Comparison of ENCODE assay signal across 11 cellular contexts in genomic region chr7:54705436-54705835, GRCh38. TPM values are rescaled to one million over a fixed set of nuclear protein-coding genes. Genes with fewer than 3 reads are reported as not detected.
A peak's percentile ranks its signal among the peaks of the same experiment; 100 is the strongest.
DNase-seq lines count a peak whose midpoint lies in the region; ATAC-seq, FAIRE-seq and TF ChIP-seq lines count a peak whose summit lies in the region.
"Had no signal": no experiment of that assay in that cellular context is flagged by ENCODE, and none has a peak within 500 bp of the region (broad histone marks: within the 10 kb centered on the region; RNA-seq: fewer than 3 reads in every experiment).

No MANE protein-coding gene starts in this region.

- TF ChIP-seq POLR2A in breast epithelium (IDR thresholded peaks at IDR 0.05): no peak
- TF ChIP-seq POLR2A in endothelial cell of umbilical vein (IDR thresholded peaks at IDR 0.05; ENCODE audit: low read depth, low read length): no peak

- H3K4me2 ChIP-seq in endothelial cell of umbilical vein (ENCODE audit: insufficient read depth, low read length): no peak overlapping the region

- no peak for ATAC-seq in CD8-positive, alpha-beta T cell
- ATAC-seq: body of pancreas had no signal

- no peaks in the 10 kb centered on the region for H4K20me1 ChIP-seq in endothelial cell of umbilical vein (replicated peaks; ENCODE audit: control insufficient read depth, extremely low read depth, insufficient read depth, low read length)

- peak; percentile 91 for DNase-seq in MCF 10A (ENCODE audit: unreplicated experiment)
- no peak for DNase-seq in breast epithelium (ENCODE audit: low spot score in 2 of 2)
- DNase-seq in NCI-H510A (lab: John Stamatoyannopoulos, UW): peak; percentile 3
- peak; percentile 5 for DNase-seq in endothelial cell of umbilical vein (ENCODE audit: low read depth, low spot score)
- no peak for DNase-seq in CD8-positive, alpha-beta T cell
- DNase-seq in CD4-positive, alpha-beta memory T cell: no peak
- DNase-seq in activated gamma-delta T cell (lab: John Stamatoyannopoulos, UW): no peak
- no peak for DNase-seq in activated gamma-delta T cell treated with Interleukin-2 at 50 U/mL for 16 hours
- DNase-seq: body of pancreas had no signal

- H3K36me3 ChIP-seq in breast epithelium: no peaks in the 10 kb centered on the region
- no peaks in the 10 kb centered on the region for H3K36me3 ChIP-seq in endothelial cell of umbilical vein (ENCODE audit: control insufficient read depth in 2 of 2, extremely low read depth in 1 of 2, insufficient read depth in 2 of 2, low read length in 2 of 2)
- no peaks in the 10 kb centered on the region for H3K36me3 ChIP-seq in CD8-positive, alpha-beta T cell (ENCODE audit: insufficient read depth, low read length)
- H3K36me3 ChIP-seq in CD4-positive, alpha-beta memory T cell (ENCODE audit: insufficient read depth, low read length): no peaks in the 10 kb centered on the region

- H3K27me3 Mint-ChIP-seq in MCF 10A (ENCODE audit: insufficient read depth, unreplicated experiment): peaks cover 11% of the 10 kb centered on the region
- peaks cover 3% of the 10 kb centered on the region for H3K27me3 Mint-ChIP-seq in CD8-positive, alpha-beta T cell (ENCODE audit: low read depth)
- peaks cover 0 to 2% of the 10 kb centered on the region in 2 donors for H3K27me3 Mint-ChIP-seq in CD4-positive, alpha-beta memory T cell

- peak overlapping the region; percentile 7 for H3K27ac Mint-ChIP-seq in MCF 10A (ENCODE audit: low read depth, unreplicated experiment)
- no peak overlapping the region for H3K27ac Mint-ChIP-seq in CD8-positive, alpha-beta T cell
- no peak overlapping the region for H3K27ac Mint-ChIP-seq in CD4-positive, alpha-beta memory T cell

- no peak overlapping the region for H3K9ac ChIP-seq in endothelial cell of umbilical vein (replicated peaks; ENCODE audit: extremely low read depth, insufficient read depth, low read length)
- H3K9ac ChIP-seq: parathyroid adenoma had no signal

- H3K4me1 ChIP-seq in breast epithelium (no peaks in the 10 kb centered on the region), endothelial cell of umbilical vein (ENCODE audit: control insufficient read depth, extremely low read depth, insufficient read depth, low read length) (no peaks in the 10 kb centered on the region)
- H3K4me1 ChIP-seq in CD8-positive, alpha-beta T cell (ENCODE audit: insufficient read depth, low read length): no peaks in the 10 kb centered on the region
- H3K4me1 ChIP-seq in CD4-positive, alpha-beta memory T cell (ENCODE audit: insufficient read depth, low read length): no peaks in the 10 kb centered on the region
- H3K4me1 ChIP-seq: body of pancreas, parathyroid adenoma had no signal

- CTCF ChIA-PET in MCF 10A (lab: Yijun Ruan, JAX) (interaction anchor here (1.1 kb wide), 1 partner anchor 9 kb away, joined by 3 read pairs; no protein-coding TSS in a partner anchor), endothelial cell of umbilical vein (lab: Charles Lee) (no interaction called here)
- CTCF ChIA-PET in CD8-positive, alpha-beta T cell (lab: Charles Lee): no interaction called here
- CTCF ChIA-PET in CD4-positive, alpha-beta memory T cell (lab: Charles Lee; ENCODE audit: partially characterized antibody): no interaction called here

- BruUV-seq in MCF 10A (replicated peaks; lab: Mats Ljungman, UMichigan) (no TSS peak), endothelial cell of umbilical vein (replicated peaks; lab: Mats Ljungman, UMichigan) (no TSS peak)

- no peaks in the 10 kb centered on the region for H3K27me3 ChIP-seq in breast epithelium
- peaks cover 0 to 2% of the 10 kb centered on the region in 2 experiments for H3K27me3 ChIP-seq in endothelial cell of umbilical vein (ENCODE audit: control insufficient read depth in 2 of 2, insufficient read depth in 2 of 2, low read length in 2 of 2)
- H3K27me3 ChIP-seq in CD8-positive, alpha-beta T cell (ENCODE audit: insufficient read depth, low read length): no peaks in the 10 kb centered on the region
- no peaks in the 10 kb centered on the region for H3K27me3 ChIP-seq in CD4-positive, alpha-beta memory T cell (ENCODE audit: insufficient read depth, low read length)
- H3K27me3 ChIP-seq: body of pancreas had no signal

- H3K9me3 ChIP-seq in breast epithelium (peaks cover 0 to 9% of the 10 kb centered on the region in 2 donors), endothelial cell of umbilical vein (replicated peaks; ENCODE audit: control insufficient read depth, insufficient read depth, low read length) (no peaks in the 10 kb centered on the region)
- no peaks in the 10 kb centered on the region for H3K9me3 ChIP-seq in CD8-positive, alpha-beta T cell (ENCODE audit: low read length)
- H3K9me3 ChIP-seq in CD4-positive, alpha-beta memory T cell (ENCODE audit: control insufficient read depth in 1 of 2, low read length in 2 of 2): no peaks in the 10 kb centered on the region
- H3K9me3 ChIP-seq: body of pancreas had no signal

- H3K9me3 Mint-ChIP-seq in MCF 10A (ENCODE audit: unreplicated experiment): no peaks in the 10 kb centered on the region
- peaks cover 3% of the 10 kb centered on the region for H3K9me3 Mint-ChIP-seq in CD8-positive, alpha-beta T cell
- peaks cover 0 to 21% (median 8%) of the 10 kb centered on the region in 8 donors for H3K9me3 Mint-ChIP-seq in CD4-positive, alpha-beta memory T cell

- H3K79me2 ChIP-seq in endothelial cell of umbilical vein (ENCODE audit: control insufficient read depth, insufficient read depth, low read length): no peaks in the 10 kb centered on the region
- H3K79me2 ChIP-seq: parathyroid adenoma had no signal

- no peaks in the 10 kb centered on the region for H3K9me1 ChIP-seq in endothelial cell of umbilical vein (replicated peaks; ENCODE audit: control insufficient read depth, extremely low read depth, insufficient read depth, low read length)

- intact Hi-C loops in MCF 10A (cut with micrococcal nuclease): no loop called here
- intact Hi-C loops in breast epithelium (cut with DNase I; ENCODE audit: low total_unique reads): no loop called here
- intact Hi-C loops in endothelial cell of umbilical vein (cut with micrococcal nuclease): no loop called here
- intact Hi-C loops in CD8-positive, alpha-beta T cell (cut with DNase I, micrococcal nuclease): no loop called here
- intact Hi-C loops in CD4-positive, alpha-beta memory T cell (cut with micrococcal nuclease): no loop called here

- H3K4me1 Mint-ChIP-seq in MCF 10A (ENCODE audit: insufficient read depth, unreplicated experiment): peaks cover 6% of the 10 kb centered on the region
- H3K4me1 Mint-ChIP-seq in CD8-positive, alpha-beta T cell (ENCODE audit: low read depth): no peaks in the 10 kb centered on the region
- no peaks in the 10 kb centered on the region for H3K4me1 Mint-ChIP-seq in CD4-positive, alpha-beta memory T cell

- H2AFZ ChIP-seq in endothelial cell of umbilical vein (ENCODE audit: low read depth, low read length): no peak overlapping the region
- H2AFZ ChIP-seq: parathyroid adenoma had no signal

- H3K4me3 ChIP-seq in breast epithelium (no peak overlapping the region), endothelial cell of umbilical vein (replicated peaks in 1 of 3; ENCODE audit: insufficient read depth in 1 of 3, low read depth in 1 of 3, low read length in 3 of 3) (no peak overlapping the region)
- no peak overlapping the region for H3K4me3 ChIP-seq in CD8-positive, alpha-beta T cell (ENCODE audit: low read depth, low read length)
- no peak overlapping the region for H3K4me3 ChIP-seq in CD4-positive, alpha-beta memory T cell (ENCODE audit: low read length in 2 of 2)
- H3K4me3 ChIP-seq: body of pancreas had no signal

- POLR2A ChIA-PET in MCF 10A (lab: Yijun Ruan, JAX): interaction anchor here (1.8 kb wide), 1 partner anchor 53 kb away, joined by 6 read pairs; the partner anchor contains the start of gene SEC61G
- POLR2A ChIA-PET in endothelial cell of umbilical vein (lab: Charles Lee): no interaction called here
- POLR2A ChIA-PET in CD8-positive, alpha-beta T cell (lab: Charles Lee): no interaction called here
- POLR2A ChIA-PET in CD4-positive, alpha-beta memory T cell (lab: Charles Lee; ENCODE audit: partially characterized antibody): interaction anchor here (0.7 kb wide), 1 partner anchor 9 kb away, joined by 4 read pairs; no protein-coding TSS in a partner anchor

- no peak overlapping the region for H3K27ac ChIP-seq in breast epithelium
- H3K27ac ChIP-seq in endothelial cell of umbilical vein (ENCODE audit: insufficient read depth, low read depth, low read length): no peak overlapping the region
- no peak overlapping the region for H3K27ac ChIP-seq in CD8-positive, alpha-beta T cell (ENCODE audit: low read depth, low read length)
- H3K27ac ChIP-seq in CD4-positive, alpha-beta memory T cell (ENCODE audit: low read depth, low read length): no peak overlapping the region
- H3K27ac ChIP-seq: body of pancreas, C4-2B, parathyroid adenoma had no signal

- TF ChIP-seq CTCF in MCF 10A (IDR thresholded peaks at IDR 0.05; ENCODE audit: unreplicated experiment) (no peak), breast epithelium (IDR thresholded peaks at IDR 0.05) (no peak), endothelial cell of umbilical vein (IDR thresholded peaks at IDR 0.05; ENCODE audit: extremely low read depth in 1 of 2, insufficient read depth in 1 of 2, low read depth in 1 of 2, low read length in 2 of 2) (no peak)
- no peak for TF ChIP-seq CTCF in CD8-positive, alpha-beta T cell (IDR thresholded peaks at IDR 0.05)

- FAIRE-seq in endothelial cell of umbilical vein (lab: Jason Lieb, UNC): peak; percentile 63

- dilution Hi-C loops in endothelial cell of umbilical vein (cut with MboI; ENCODE audit: extremely low pct_ligation_motif_present, low sequenced_read_pairs): no loop called here

- no peaks in the 10 kb centered on the region for H3K36me3 Mint-ChIP-seq in MCF 10A (ENCODE audit: insufficient read depth, unreplicated experiment)
- H3K36me3 Mint-ChIP-seq in CD8-positive, alpha-beta T cell: no peaks in the 10 kb centered on the region
- H3K36me3 Mint-ChIP-seq in CD4-positive, alpha-beta memory T cell: no peaks in the 10 kb centered on the region

- H3K4me3 Mint-ChIP-seq in MCF 10A (ENCODE audit: unreplicated experiment): no peak overlapping the region
- no peak overlapping the region for H3K4me3 Mint-ChIP-seq in CD8-positive, alpha-beta T cell
- H3K4me3 Mint-ChIP-seq in CD4-positive, alpha-beta memory T cell: no peak overlapping the region

RNA-seq across cellular contexts. Expression of gene SEC61G, which starts 53.6 kb away (rescaled TPM):
- total RNA-seq in MCF 10A (2022) (246 and 490 TPM in 2 replicates), breast epithelium (100 to 1,000 TPM; 192 to 238 (median 194) TPM), endothelial cell of umbilical vein (201 and 206 TPM in 2 replicates)
- polyA plus RNA-seq in endothelial cell of umbilical vein: 221 and 401 TPM in 2 replicates
- 220 and 293 TPM in 2 replicates for polyA plus RNA-seq in endothelial cell of umbilical vein (2011; cell fraction: cytosol; rRNA removed)
- polyA plus RNA-seq in endothelial cell of umbilical vein (2011; cell fraction: nucleus; rRNA removed): 73.4 and 116 TPM in 2 replicates
- polyA plus RNA-seq in endothelial cell of umbilical vein (2012): 439 and 629 TPM in 2 replicates
- 62.6 and 70.1 TPM in 2 replicates for polyA minus RNA-seq in endothelial cell of umbilical vein
- polyA minus RNA-seq in endothelial cell of umbilical vein (2011; cell fraction: cytosol; rRNA and poly(A)+ RNA removed): 72.9 TPM
- 25.8 and 30.0 TPM in 2 replicates for polyA minus RNA-seq in endothelial cell of umbilical vein (2011; cell fraction: nucleus; rRNA and poly(A)+ RNA removed)
- 10 to 100 TPM; 50.5 to 58.0 TPM for total RNA-seq in CD8-positive, alpha-beta T cell
- total RNA-seq in CD4-positive, alpha-beta memory T cell: 10 to 100 TPM; 67.0 to 73.9 TPM
- 100 to 1,000 TPM; 253 to 284 TPM for polyA plus RNA-seq in CD4-positive, alpha-beta memory T cell

Comparison
In these comparisons a context has a peak if more than half of its experiments do, and no peak if none do; other contexts are left out.
1. DNase-seq: peak in MCF 10A (single experiment), NCI-H510A (single experiment) and endothelial cell of umbilical vein (single experiment); none in breast epithelium (0 of 2), CD8-positive, alpha-beta T cell (0 of 7), CD4-positive, alpha-beta memory T cell (0 of 5), activated gamma-delta T cell (single experiment) and activated gamma-delta T cell treated with Interleukin-2 at 50 U/mL for 16 hours (single experiment).
2. POLR2A ChIA-PET loops: an anchor here in MCF 10A (1.8 kb wide) and CD4-positive, alpha-beta memory T cell (0.7 kb wide); none called in endothelial cell of umbilical vein and CD8-positive, alpha-beta T cell.